8 cellular contexts compared by ENCODE assay signal in genomic region chr9:127915801-127916664, GRCh38. TPM values are rescaled to one million over a fixed set of nuclear protein-coding genes. Genes with fewer than 3 reads are reported as not detected.
DNase-seq lines count a peak whose midpoint lies in the region; TF ChIP-seq lines count a peak whose summit lies in the region.

No MANE protein-coding gene starts in this region.

- H2AK5ac ChIP-seq in trophoblast cell (ENCODE audit: low read length), result no peak overlapping the region

- no peaks in the 10 kb centered on the region for H3K27me3 Mint-ChIP-seq in activated naive CD4-positive, alpha-beta T cell treated with anti-CD3 and anti-CD28 coated beads for 36 hours (ENCODE audit: low read depth)

- no peak overlapping the region for H4K12ac ChIP-seq in trophoblast cell (ENCODE audit: low read depth, low read length)

- H2AFZ ChIP-seq in SK-N-SH (ENCODE audit: low read depth) (peak overlapping the region; percentile 74; the same call in 1 of the 2 replicates), trophoblast cell (ENCODE audit: insufficient read depth, low read length, poor library complexity) (no peak overlapping the region)

- H3K27ac ChIP-seq in SK-N-SH (ENCODE audit: low read depth in 2 of 2, low read length in 1 of 2) (peak overlapping the region; percentile 47 to 54; a peak in 3 of 4 replicates), esophagus squamous epithelium (peak overlapping the region; percentile 65 to 87 (median 73)), trophoblast cell (ENCODE audit: low read depth, low read length) (no peak overlapping the region)

- TF ChIP-seq CTCF in SK-N-SH (IDR thresholded peaks at IDR 0.05) (no peak), esophagus squamous epithelium (IDR thresholded peaks at IDR 0.05) (no peak)

- peak; percentile 62 for DNase-seq in activated naive CD4-positive, alpha-beta T cell treated with anti-CD3 and anti-CD28 coated beads for 36 hours
- DNase-seq in activated naive CD4-positive, alpha-beta T cell (lab: John Stamatoyannopoulos, UW), result no peak
- DNase-seq in SK-N-SH (no peak), esophagus squamous epithelium (lab: John Stamatoyannopoulos, UW) (no peak), trophoblast cell (no peak), AG08396 (ENCODE audit: low spot score) (no peak), NCI-H446 (lab: John Stamatoyannopoulos, UW) (no peak)
- DNase-seq in stimulated activated CD4-positive, alpha-beta T cell treated with anti-CD3 and anti-CD28 coated beads, Interleukin-4, amount 100 ng/mL, for 4 hours, result no peak

- H3K4me1 Mint-ChIP-seq in activated naive CD4-positive, alpha-beta T cell treated with anti-CD3 and anti-CD28 coated beads for 36 hours (ENCODE audit: low read depth), result peaks cover 54% of the 10 kb centered on the region

- no peak for TF ChIP-seq EP300 in SK-N-SH (IDR thresholded peaks at IDR 0.05; ENCODE audit: borderline replicate concordance in 1 of 2, low read depth in 1 of 2, low read length in 1 of 2)

- peak overlapping the region; percentile 26 for H3K14ac ChIP-seq in trophoblast cell (ENCODE audit: low read length)

- no peak overlapping the region for H3K23ac ChIP-seq in trophoblast cell (ENCODE audit: low read length)

- H3K79me2 ChIP-seq in SK-N-SH (ENCODE audit: insufficient read depth), result peaks cover 14% of the 10 kb centered on the region
- H3K79me2 ChIP-seq in trophoblast cell (ENCODE audit: control insufficient read depth, insufficient read depth, low read length, poor library complexity), result no peaks in the 10 kb centered on the region

- CTCF ChIA-PET in activated naive CD4-positive, alpha-beta T cell treated with anti-CD3 and anti-CD28 coated beads for 36 hours (lab: Charles Lee), result interaction anchor here (0.6 to 7.9 kb wide), 9 partner anchors 10 to 466 kb away, joined by 3 to 56 read pairs (median 3); partner anchors contain the start of gene TOR2A
- CTCF ChIA-PET in SK-N-SH (lab: Yijun Ruan, JAX), result interaction anchor here (0.8 to 7.0 kb wide), 8 partner anchors 10 to 202 kb away, joined by 3 to 41 read pairs (median 4); partner anchors contain the start of gene TOR2A

- no peaks in the 10 kb centered on the region for H4K20me1 ChIP-seq in SK-N-SH (ENCODE audit: insufficient read depth)

- peak in 1 of 4 donors; percentile 53 for TF ChIP-seq POLR2A in esophagus squamous epithelium (IDR thresholded peaks at IDR 0.05)

- H3K9me3 ChIP-seq in SK-N-SH (no peaks in the 10 kb centered on the region), esophagus squamous epithelium (no peaks in the 10 kb centered on the region), trophoblast cell (ENCODE audit: insufficient read depth, low read depth, low read length) (peaks cover 2% of the 10 kb centered on the region)

- H3K4me1 ChIP-seq in SK-N-SH (ENCODE audit: control insufficient read depth in 1 of 2, insufficient read depth in 2 of 2, low read depth in 1 of 2, low read length in 1 of 2), result peaks cover 20 to 33% of the 10 kb centered on the region in 2 experiments; a peak in 3 of 4 replicates
- peaks cover 37 to 68% (median 44%) of the 10 kb centered on the region in 3 donors for H3K4me1 ChIP-seq in esophagus squamous epithelium
- peaks cover 11% of the 10 kb centered on the region in 2 experiments for H3K4me1 ChIP-seq in trophoblast cell (ENCODE audit: control insufficient read depth in 1 of 2, insufficient read depth in 2 of 2, low read length in 2 of 2)

- H3K4me2 ChIP-seq in SK-N-SH (peak overlapping the region; percentile 92), trophoblast cell (ENCODE audit: low read length) (peak overlapping the region; percentile 73)

- peak overlapping the region; percentile 56 to 84 for H3K4me3 ChIP-seq in SK-N-SH (ENCODE audit: low read depth in 2 of 2, low read length in 1 of 2)
- peak overlapping the region; percentile 35 to 81 (median 68) for H3K4me3 ChIP-seq in esophagus squamous epithelium
- peak overlapping the region; percentile 64 for H3K4me3 ChIP-seq in trophoblast cell (ENCODE audit: low read depth, low read length)

- no peaks in the 10 kb centered on the region for H3K9me2 ChIP-seq in SK-N-SH

- H3K36me3 ChIP-seq in SK-N-SH (replicated peaks in 1 of 2; ENCODE audit: control insufficient read depth in 1 of 2, insufficient read depth in 2 of 2, low read length in 1 of 2) (peaks cover 0 to 5% of the 10 kb centered on the region in 2 experiments), esophagus squamous epithelium (peaks cover 3 to 33% (median 11%) of the 10 kb centered on the region in 3 donors), trophoblast cell (ENCODE audit: control insufficient read depth in 1 of 2, insufficient read depth in 2 of 2, low read length in 2 of 2) (no peaks in the 10 kb centered on the region)

- H3F3A ChIP-seq in SK-N-SH (replicated peaks; ENCODE audit: insufficient read depth), result peaks cover 21% of the 10 kb centered on the region

- no peak overlapping the region for H4K91ac ChIP-seq in trophoblast cell (ENCODE audit: low read depth, low read length)

- TF ChIP-seq RAD21 in SK-N-SH (IDR thresholded peaks at IDR 0.05; ENCODE audit: low read length), result no peak

- H4K8ac ChIP-seq in trophoblast cell (ENCODE audit: low read depth, low read length), result peak overlapping the region; percentile 29

- H3K27me3 ChIP-seq in SK-N-SH (ENCODE audit: insufficient read depth) (no peaks in the 10 kb centered on the region), esophagus squamous epithelium (no peaks in the 10 kb centered on the region), trophoblast cell (ENCODE audit: insufficient read depth, low read length) (no peaks in the 10 kb centered on the region)

- H3K18ac ChIP-seq in trophoblast cell (ENCODE audit: low read length), result no peak overlapping the region

- H2BK120ac ChIP-seq in trophoblast cell (ENCODE audit: insufficient read depth, low read length, poor library complexity), result no peak overlapping the region

- peak overlapping the region; percentile 84 for H3K9ac ChIP-seq in SK-N-SH
- H3K9ac ChIP-seq in trophoblast cell (ENCODE audit: low read length), result no peak overlapping the region

- H3K36me3 Mint-ChIP-seq in activated naive CD4-positive, alpha-beta T cell treated with anti-CD3 and anti-CD28 coated beads for 36 hours (ENCODE audit: low read depth), result peaks cover 10% of the 10 kb centered on the region

- H2BK12ac ChIP-seq in trophoblast cell (ENCODE audit: low read length), result no peak overlapping the region

- POLR2A ChIA-PET in SK-N-SH (lab: Yijun Ruan, JAX), result interaction anchor here (1.2 to 1.9 kb wide), 3 partner anchors 10 to 42 kb away, joined by 3 to 7 read pairs (median 4); no protein-coding TSS in a partner anchor

- 81% methylated on average over 20 of the region's 23 CpGs for WGBS in SK-N-SH (ENCODE audit: low lambda C conversion rate)
- WGBS in esophagus squamous epithelium, 2 donors, result 31 to 47% methylated on average over 6 to 11 of the region's 23 CpGs
- WGBS in trophoblast cell (ENCODE audit: extremely low coverage, insufficient coverage, insufficient read length), result no CpG with 5 or more reads among the region's 23 CpGs

- H3K27ac Mint-ChIP-seq in activated naive CD4-positive, alpha-beta T cell treated with anti-CD3 and anti-CD28 coated beads for 36 hours, result peak overlapping the region; percentile 84

- H3K9me3 Mint-ChIP-seq in activated naive CD4-positive, alpha-beta T cell treated with anti-CD3 and anti-CD28 coated beads for 36 hours, result no peaks in the 10 kb centered on the region

- peaks cover 5% of the 10 kb centered on the region for H3K79me1 ChIP-seq in trophoblast cell (ENCODE audit: low read length)

- H3K4me3 Mint-ChIP-seq in activated naive CD4-positive, alpha-beta T cell treated with anti-CD3 and anti-CD28 coated beads for 36 hours, result peak overlapping the region; percentile 83

- H3K4ac ChIP-seq in trophoblast cell (ENCODE audit: low read depth, low read length), result no peak overlapping the region

- intact Hi-C loops in activated naive CD4-positive, alpha-beta T cell treated with anti-CD3 and anti-CD28 coated beads for 36 hours (cut with micrococcal nuclease), result loop anchor here (2.0 to 5.0 kb wide), 5 partner anchors 13 to 304 kb away; partner anchors contain the start of genes FPGS and STXBP1
- intact Hi-C loops in esophagus squamous epithelium (cut with DNase I), result no loop called here

- no peak overlapping the region for H2BK5ac ChIP-seq in trophoblast cell (ENCODE audit: low read depth, low read length, poor library complexity)

RNA-seq across cellular contexts. Expression of gene ST6GALNAC4, which starts 0.8 kb away (rescaled TPM):
- total RNA-seq in activated naive CD4-positive, alpha-beta T cell treated with anti-CD3 and anti-CD28 coated beads for 36 hours, result 10 to 100 TPM; 22.3 to 24.6 TPM
- 28.4 and 30.2 TPM in 2 replicates for polyA plus RNA-seq in SK-N-SH (2012; rRNA removed)
- polyA plus RNA-seq in SK-N-SH (2012; cell fraction: cytosol; rRNA removed), result 11.0 and 21.1 TPM in 2 replicates
- polyA plus RNA-seq in SK-N-SH (2012; cell fraction: nucleus; rRNA removed), result 29.1 and 30.8 TPM in 2 replicates
- total RNA-seq in esophagus squamous epithelium, result 10 to 100 TPM; 12.5 to 33.0 (median 23.8) TPM
- polyA plus RNA-seq in trophoblast cell (2013), result 5.3 and 5.4 TPM in 2 replicates

RNA-seq across cellular contexts. Expression of gene PIP5KL1, which starts 14.5 kb away (rescaled TPM):
- total RNA-seq in activated naive CD4-positive, alpha-beta T cell treated with anti-CD3 and anti-CD28 coated beads for 36 hours, result 1 to 10 TPM; 1.1 to 1.8 TPM
- polyA plus RNA-seq in SK-N-SH (2012; rRNA removed), result 4.0 and 6.1 TPM in 2 replicates
- 1.7 and 2.5 TPM in 2 replicates for polyA plus RNA-seq in SK-N-SH (2012; cell fraction: cytosol; rRNA removed)
- 40.1 and 41.3 TPM in 2 replicates for polyA plus RNA-seq in SK-N-SH (2012; cell fraction: nucleus; rRNA removed)
- 1 to 10 TPM in 3 of 4 donors, not detected in 1; 3.1 to 4.6 (median 3.6) TPM for total RNA-seq in esophagus squamous epithelium
- polyA plus RNA-seq in trophoblast cell (2013), result 2.9 and 3.3 TPM in 2 replicates

RNA-seq across cellular contexts. Expression of gene ST6GALNAC6, which starts 16.6 kb away (rescaled TPM):
- total RNA-seq in activated naive CD4-positive, alpha-beta T cell treated with anti-CD3 and anti-CD28 coated beads for 36 hours, result 10 to 100 TPM; 28.7 to 29.1 TPM
- 34.8 and 47.5 TPM in 2 replicates for polyA plus RNA-seq in SK-N-SH (2012; rRNA removed)
- polyA plus RNA-seq in SK-N-SH (2012; cell fraction: cytosol; rRNA removed), result 15.2 and 27.6 TPM in 2 replicates
- polyA plus RNA-seq in SK-N-SH (2012; cell fraction: nucleus; rRNA removed), result 38.6 and 69.7 TPM in 2 replicates
- 10 to 100 TPM; 14.5 to 69.4 (median 26.1) TPM for total RNA-seq in esophagus squamous epithelium
- polyA plus RNA-seq in trophoblast cell (2013), result 9.1 and 10.5 TPM in 2 replicates

RNA-seq across cellular contexts. Expression of gene DPM2, which starts 21.6 kb away (rescaled TPM):
- 10 to 100 TPM; 41.6 to 43.4 TPM for total RNA-seq in activated naive CD4-positive, alpha-beta T cell treated with anti-CD3 and anti-CD28 coated beads for 36 hours
- 106 and 117 TPM in 2 replicates for polyA plus RNA-seq in SK-N-SH (2012; rRNA removed)
- polyA plus RNA-seq in SK-N-SH (2012; cell fraction: cytosol; rRNA removed), result 54.1 and 69.2 TPM in 2 replicates
- polyA plus RNA-seq in SK-N-SH (2012; cell fraction: nucleus; rRNA removed), result 90.7 and 100 TPM in 2 replicates
- 10 to 100 TPM; 12.5 to 18.5 (median 15.7) TPM for total RNA-seq in esophagus squamous epithelium
- polyA plus RNA-seq in trophoblast cell (2013), result 27.7 and 31.0 TPM in 2 replicates

RNA-seq across cellular contexts. Expression of gene AK1, which starts 38.6 kb away (rescaled TPM):
- total RNA-seq in activated naive CD4-positive, alpha-beta T cell treated with anti-CD3 and anti-CD28 coated beads for 36 hours, result 10 to 100 TPM; 11.8 to 11.9 TPM
- polyA plus RNA-seq in SK-N-SH (2012; rRNA removed), result 103 and 125 TPM in 2 replicates
- 65.8 and 85.2 TPM in 2 replicates for polyA plus RNA-seq in SK-N-SH (2012; cell fraction: cytosol; rRNA removed)
- polyA plus RNA-seq in SK-N-SH (2012; cell fraction: nucleus; rRNA removed), result 98.3 and 147 TPM in 2 replicates
- 10 to 100 TPM; 11.1 to 36.1 (median 26.8) TPM for total RNA-seq in esophagus squamous epithelium
- polyA plus RNA-seq in trophoblast cell (2013), result 33.2 and 34.2 TPM in 2 replicates
